In the genomic region with DNA sequence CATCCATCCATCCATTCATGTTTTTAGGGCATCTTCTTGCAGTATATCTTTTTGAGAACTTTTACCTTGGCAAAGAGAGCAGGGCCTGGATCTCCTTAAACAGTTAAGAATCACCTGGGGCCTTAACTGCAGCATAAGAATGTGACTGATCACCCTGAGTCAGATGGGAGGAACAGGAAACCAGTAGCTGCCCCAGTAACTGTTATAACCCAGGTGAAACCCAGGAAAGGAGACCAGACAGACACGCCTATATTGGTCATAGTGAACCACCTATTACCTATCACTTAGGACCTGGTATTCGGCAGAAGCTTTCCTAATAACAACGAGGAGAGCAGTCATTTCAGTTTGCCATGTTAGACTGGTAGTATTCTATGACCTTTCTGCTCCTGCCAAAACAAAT, we compare ENCODE assay signal across 8 cellular contexts. TPM values are rescaled to one million over a fixed set of nuclear protein-coding genes. Genes with fewer than 3 reads are reported as not detected.
DNase-seq lines count a peak whose midpoint lies in the region; ATAC-seq and TF ChIP-seq lines count a peak whose summit lies in the region.

No MANE protein-coding gene starts in this region.

- intact Hi-C loops in CD8-positive, alpha-beta T cell (cut with DNase I, micrococcal nuclease): loop anchor here (1.0 to 5.0 kb wide), 6 partner anchors 101 to 882 kb away; a partner anchor contains a TSS
- intact Hi-C loops in upper lobe of right lung (cut with DNase I): loop anchor here (10.0 kb wide), 1 partner anchor 218 kb away; no protein-coding TSS in a partner anchor

- H3K27ac Mint-ChIP-seq in CD8-positive, alpha-beta T cell: no peak overlapping the region

- TF ChIP-seq CTCF in CD8-positive, alpha-beta T cell (IDR thresholded peaks at IDR 0.05): no peak
- TF ChIP-seq CTCF in upper lobe of right lung (IDR thresholded peaks at IDR 0.05): no peak

- H3K4me1 Mint-ChIP-seq in CD8-positive, alpha-beta T cell (ENCODE audit: low read depth): no peaks in the 10 kb centered on the region

- no peaks in the 10 kb centered on the region for H3K36me3 Mint-ChIP-seq in CD8-positive, alpha-beta T cell

- WGBS in HUES64: 89% methylated on average over 3 of the region's 3 CpGs

- no peak overlapping the region for H3K4me3 ChIP-seq in CD8-positive, alpha-beta T cell (ENCODE audit: low read depth, low read length)
- no peak overlapping the region for H3K4me3 ChIP-seq in HUES64 (ENCODE audit: low read length)
- no peak overlapping the region for H3K4me3 ChIP-seq in upper lobe of right lung

- H3K9ac ChIP-seq in HUES64 (ENCODE audit: low read depth, low read length): peak overlapping the region; percentile 35; the same call in 1 of the 2 replicates

- H3K4me1 ChIP-seq in CD8-positive, alpha-beta T cell (ENCODE audit: insufficient read depth, low read length): no peaks in the 10 kb centered on the region
- H3K4me1 ChIP-seq in HUES64 (ENCODE audit: insufficient read depth, low read length) (peaks cover 31% of the 10 kb centered on the region), upper lobe of right lung (peaks cover 21% of the 10 kb centered on the region)

- H3K4me3 Mint-ChIP-seq in CD8-positive, alpha-beta T cell: no peak overlapping the region

- DNase-seq in CD8-positive, alpha-beta T cell: no peak
- DNase-seq in iPS-NIHi11 (ENCODE audit: low spot score) (peak; percentile 20), upper lobe of right lung (no peak), HT-29 (ENCODE audit: low spot score) (no peak), anterior cingulate cortex (lab: John Stamatoyannopoulos, UW) (no peak)
- DNase-seq in stimulated activated CD8-positive, alpha-beta memory T cell treated with anti-CD3 and anti-CD28 coated beads, Interleukin-4, amount 100 ng/mL, for 48 hours: no peak

- H3K9me3 ChIP-seq in CD8-positive, alpha-beta T cell (ENCODE audit: low read length): no peaks in the 10 kb centered on the region
- no peaks in the 10 kb centered on the region for H3K9me3 ChIP-seq in HUES64 (ENCODE audit: insufficient read depth, low read depth, low read length)
- no peaks in the 10 kb centered on the region for H3K9me3 ChIP-seq in upper lobe of right lung

- H3K27me3 Mint-ChIP-seq in CD8-positive, alpha-beta T cell (ENCODE audit: low read depth): no peaks in the 10 kb centered on the region

- no peaks in the 10 kb centered on the region for H3K36me3 ChIP-seq in CD8-positive, alpha-beta T cell (ENCODE audit: insufficient read depth, low read length)
- H3K36me3 ChIP-seq in HUES64 (ENCODE audit: insufficient read depth, low read length) (peaks cover 15% of the 10 kb centered on the region), upper lobe of right lung (peaks cover 16% of the 10 kb centered on the region)

- peak; percentile 44 for ATAC-seq in CD8-positive, alpha-beta T cell
- ATAC-seq in GM21390 (IDR thresholded peaks at IDR 0.05; ENCODE audit: unreplicated experiment): peak; percentile 57
- no peak for ATAC-seq in upper lobe of right lung

- H3K27ac ChIP-seq in CD8-positive, alpha-beta T cell (ENCODE audit: low read depth, low read length): no peak overlapping the region
- H3K27ac ChIP-seq in HUES64 (ENCODE audit: low read depth, low read length): peak overlapping the region; percentile 50
- H3K27ac ChIP-seq in upper lobe of right lung: no peak overlapping the region

- no peaks in the 10 kb centered on the region for H3K9me3 Mint-ChIP-seq in CD8-positive, alpha-beta T cell

- POLR2A ChIA-PET in CD8-positive, alpha-beta T cell (lab: Charles Lee): no interaction called here

- CTCF ChIA-PET in CD8-positive, alpha-beta T cell (lab: Charles Lee): interaction anchor here (0.7 to 4.1 kb wide), 19 partner anchors 10 to 546 kb away, joined by 3 to 103 read pairs (median 4); a partner anchor contains a TSS

- H3K27me3 ChIP-seq in CD8-positive, alpha-beta T cell (ENCODE audit: insufficient read depth, low read length): no peaks in the 10 kb centered on the region
- H3K27me3 ChIP-seq in HUES64 (ENCODE audit: insufficient read depth, low read length) (no peaks in the 10 kb centered on the region), upper lobe of right lung (no peaks in the 10 kb centered on the region)

RNA-seq across cellular contexts. Expression of a gene that starts 43.4 kb away (rescaled TPM):
- total RNA-seq in CD8-positive, alpha-beta T cell: 10 to 100 TPM; 40.7 to 49.2 TPM
- polyA plus RNA-seq in HUES64 (2013, experiment 1 of 2): 32.8 TPM
- polyA plus RNA-seq in HUES64 (2013, experiment 2 of 2): 32.9 TPM
- 37.0 TPM for total RNA-seq in upper lobe of right lung
- total RNA-seq in HT-29 (2014; rRNA removed; shearing (Covaris generic)): 26.5 and 27.4 TPM in 2 replicates
